Comparison of ENCODE assay signal across 1 cellular context in genomic region chr5:154844800-154845199, GRCh38.
TF ChIP-seq lines count a peak whose summit lies in the region.

No MANE protein-coding gene starts in this region.

TF ChIP-seq in endothelial cell of umbilical vein, 7 proteins besides CTCF, POLR2A, EP300 and RAD21:
- TF ChIP-seq FOS (IDR thresholded peaks at IDR 0.05; ENCODE audit: borderline replicate concordance, insufficient read depth, low read length), result no peak
- peak; percentile 70 for TF ChIP-seq GATA2 (IDR thresholded peaks at IDR 0.05; ENCODE audit: insufficient read depth, insufficient read length, low read depth, low read length)
TF ChIP-seq in endothelial cell of umbilical vein: peak in this region for 1.
